ENCODE assay signal across 17 cellular contexts in genomic region chr5:176644294-176644693, GRCh38. TPM values are rescaled to one million over a fixed set of nuclear protein-coding genes. Genes with fewer than 3 reads are reported as not detected.
DNase-seq lines count a peak whose midpoint lies in the region; ATAC-seq and TF ChIP-seq lines count a peak whose summit lies in the region.
"Had no signal": no experiment of that assay in that cellular context is flagged by ENCODE, and none has a peak within 500 bp of the region (broad histone marks: within the 10 kb centered on the region; RNA-seq: fewer than 3 reads in every experiment).

No MANE protein-coding gene starts in this region.

- peaks cover 2% of the 10 kb centered on the region for H3K9me3 Mint-ChIP-seq in glutamatergic neuron (ENCODE audit: unreplicated experiment)
- H3K9me3 Mint-ChIP-seq in stimulated activated effector memory CD8-positive, alpha-beta T cell treated with anti-CD3 and anti-CD28 coated beads, Interleukin-12 subunit alpha, Interleukin-12 subunit beta, amount 100 ng/mL, for 72 hours: no peaks in the 10 kb centered on the region
- H3K9me3 Mint-ChIP-seq in activated CD4-positive, alpha-beta T cell treated with anti-CD3 and anti-CD28 coated beads, Interleukin-2, amount 10 ng/mL, durations not matched to agents 24 days and 14 days: no peaks in the 10 kb centered on the region
- H3K9me3 Mint-ChIP-seq: CD8-positive, alpha-beta memory T cell; HFFc6 had no signal

- peaks cover 18% of the 10 kb centered on the region for H3K4me1 Mint-ChIP-seq in T-helper 17 cell
- H3K4me1 Mint-ChIP-seq in glutamatergic neuron (ENCODE audit: low read depth, unreplicated experiment): peaks cover 24% of the 10 kb centered on the region
- H3K4me1 Mint-ChIP-seq in stimulated activated effector memory CD8-positive, alpha-beta T cell treated with anti-CD3 and anti-CD28 coated beads, Interleukin-12 subunit alpha, Interleukin-12 subunit beta, amount 100 ng/mL, for 72 hours: peaks cover 36% of the 10 kb centered on the region
- peaks cover 21% of the 10 kb centered on the region for H3K4me1 Mint-ChIP-seq in activated CD4-positive, alpha-beta T cell treated with anti-CD3 and anti-CD28 coated beads, Interleukin-2, amount 10 ng/mL, durations not matched to agents 24 days and 14 days

- no peaks in the 10 kb centered on the region for H3K36me3 Mint-ChIP-seq in T-helper 17 cell (ENCODE audit: low read depth)
- no peaks in the 10 kb centered on the region for H3K36me3 Mint-ChIP-seq in glutamatergic neuron (ENCODE audit: unreplicated experiment)
- peaks cover 4% of the 10 kb centered on the region for H3K36me3 Mint-ChIP-seq in stimulated activated effector memory CD8-positive, alpha-beta T cell treated with anti-CD3 and anti-CD28 coated beads, Interleukin-12 subunit alpha, Interleukin-12 subunit beta, amount 100 ng/mL, for 72 hours
- H3K36me3 Mint-ChIP-seq in activated CD4-positive, alpha-beta T cell treated with anti-CD3 and anti-CD28 coated beads, Interleukin-2, amount 10 ng/mL, durations not matched to agents 24 days and 14 days (ENCODE audit: low read depth): peaks cover 4% of the 10 kb centered on the region
- H3K36me3 Mint-ChIP-seq: CD8-positive, alpha-beta memory T cell had no signal

- DNase-seq in ELF-1 (ENCODE audit: low read depth, low spot score) (peak; percentile 32), T-helper 17 cell (no peak), glutamatergic neuron (no peak), NCI-H748 (lab: John Stamatoyannopoulos, UW; ENCODE audit: unreplicated experiment) (no peak)
- no peak for DNase-seq in stimulated activated effector memory CD8-positive, alpha-beta T cell treated with anti-CD3 and anti-CD28 coated beads, Interleukin-12 subunit alpha, Interleukin-12 subunit beta, amount 100 ng/mL, for 72 hours (ENCODE audit: low spot score in 2 of 2)
- DNase-seq in activated CD4-positive, alpha-beta T cell treated with anti-CD3 and anti-CD28 coated beads, Interleukin-2, amount 10 ng/mL, durations not matched to agents 24 days and 14 days: no peak
- no peak for DNase-seq in central memory CD4-positive, alpha-beta T cell
- DNase-seq: BE2C; Caco-2; CD8-positive, alpha-beta memory T cell; DND-41; GF-D8; HCEC 1CT; HFFc6 had no signal

- TF ChIP-seq CTCF in glutamatergic neuron (IDR thresholded peaks at IDR 0.05; ENCODE audit: partially characterized antibody, unreplicated experiment): no peak

- H3K27me3 Mint-ChIP-seq in T-helper 17 cell (no peaks in the 10 kb centered on the region), glutamatergic neuron (ENCODE audit: unreplicated experiment) (peaks cover 15% of the 10 kb centered on the region)
- H3K27me3 Mint-ChIP-seq in activated CD4-positive, alpha-beta T cell treated with anti-CD3 and anti-CD28 coated beads, Interleukin-2, amount 10 ng/mL, durations not matched to agents 24 days and 14 days: no peaks in the 10 kb centered on the region
- H3K27me3 Mint-ChIP-seq: CD8-positive, alpha-beta memory T cell had no signal

- H3K27ac Mint-ChIP-seq in T-helper 17 cell (peak overlapping the region; percentile 49), glutamatergic neuron (ENCODE audit: unreplicated experiment) (peak overlapping the region; percentile 29)
- peak overlapping the region; percentile 80 for H3K27ac Mint-ChIP-seq in stimulated activated effector memory CD8-positive, alpha-beta T cell treated with anti-CD3 and anti-CD28 coated beads, Interleukin-12 subunit alpha, Interleukin-12 subunit beta, amount 100 ng/mL, for 72 hours
- no peak overlapping the region for H3K27ac Mint-ChIP-seq in activated CD4-positive, alpha-beta T cell treated with anti-CD3 and anti-CD28 coated beads, Interleukin-2, amount 10 ng/mL, durations not matched to agents 24 days and 14 days
- H3K27ac Mint-ChIP-seq: HFFc6 had no signal

- no peaks in the 10 kb centered on the region for H3K9me3 ChIP-seq in T-helper 17 cell (ENCODE audit: control insufficient read depth, low read length, poor library complexity, severe bottlenecking)
- H3K9me3 ChIP-seq: A549, BE2C, Caco-2 had no signal

- intact Hi-C loops in activated CD4-positive, alpha-beta T cell treated with anti-CD3 and anti-CD28 coated beads, Interleukin-2, amount 10 ng/mL, durations not matched to agents 24 days and 14 days (cut with micrococcal nuclease): no loop called here

- ATAC-seq in T-helper 17 cell: no peak
- no peak for ATAC-seq in stimulated activated effector memory CD8-positive, alpha-beta T cell treated with anti-CD3 and anti-CD28 coated beads, Interleukin-12 subunit alpha, Interleukin-12 subunit beta, amount 100 ng/mL, for 72 hours
- ATAC-seq: A549, HepG2 had no signal

- no peak overlapping the region for H3K4me3 Mint-ChIP-seq in T-helper 17 cell
- H3K4me3 Mint-ChIP-seq in glutamatergic neuron (ENCODE audit: unreplicated experiment): no peak overlapping the region
- H3K4me3 Mint-ChIP-seq in stimulated activated effector memory CD8-positive, alpha-beta T cell treated with anti-CD3 and anti-CD28 coated beads, Interleukin-12 subunit alpha, Interleukin-12 subunit beta, amount 100 ng/mL, for 72 hours: no peak overlapping the region
- H3K4me3 Mint-ChIP-seq in activated CD4-positive, alpha-beta T cell treated with anti-CD3 and anti-CD28 coated beads, Interleukin-2, amount 10 ng/mL, durations not matched to agents 24 days and 14 days: no peak overlapping the region
- H3K4me3 Mint-ChIP-seq: HFFc6 had no signal

RNA-seq across cellular contexts. Expression of gene TSPAN17, which starts 3.0 kb away (rescaled TPM):
- total RNA-seq in T-helper 17 cell: 10 to 100 TPM; 14.2 to 19.3 TPM
- total RNA-seq in glutamatergic neuron (ENCODE audit: unreplicated experiment): 97.2 TPM
- 29.3 and 32.0 TPM in 2 replicates for total RNA-seq in activated CD4-positive, alpha-beta T cell treated with anti-CD3 and anti-CD28 coated beads, Interleukin-2, amount 10 ng/mL, durations not matched to agents 24 days and 14 days

RNA-seq across cellular contexts. Expression of gene EIF4E1B, which starts 13.8 kb away (rescaled TPM):
- total RNA-seq in T-helper 17 cell: not detected
- total RNA-seq in glutamatergic neuron (ENCODE audit: unreplicated experiment): not detected
- total RNA-seq in activated CD4-positive, alpha-beta T cell treated with anti-CD3 and anti-CD28 coated beads, Interleukin-2, amount 10 ng/mL, durations not matched to agents 24 days and 14 days: not detected in 2 replicates
- total RNA-seq: Caco-2; CD8-positive, alpha-beta memory T cell; H4; HepG2; HFFc6 had no signal

RNA-seq across cellular contexts. Expression of gene SNCB, which starts 14.0 kb away (rescaled TPM):
- total RNA-seq in T-helper 17 cell (not detected), glutamatergic neuron (ENCODE audit: unreplicated experiment) (3.7 TPM)
- total RNA-seq in activated CD4-positive, alpha-beta T cell treated with anti-CD3 and anti-CD28 coated beads, Interleukin-2, amount 10 ng/mL, durations not matched to agents 24 days and 14 days: not detected in 2 replicates
- total RNA-seq: Caco-2; CD8-positive, alpha-beta memory T cell; HepG2; HFFc6 had no signal

RNA-seq across cellular contexts. Expression of gene GPRIN1, which starts 34.3 kb away (rescaled TPM):
- total RNA-seq in T-helper 17 cell (under 1 TPM; 0.57 to 0.60 TPM), glutamatergic neuron (ENCODE audit: unreplicated experiment) (72.3 TPM)
- 3.7 TPM in 2 replicates for total RNA-seq in activated CD4-positive, alpha-beta T cell treated with anti-CD3 and anti-CD28 coated beads, Interleukin-2, amount 10 ng/mL, durations not matched to agents 24 days and 14 days
